ENCODE assay signal across 8 cellular contexts in the genomic region with DNA sequence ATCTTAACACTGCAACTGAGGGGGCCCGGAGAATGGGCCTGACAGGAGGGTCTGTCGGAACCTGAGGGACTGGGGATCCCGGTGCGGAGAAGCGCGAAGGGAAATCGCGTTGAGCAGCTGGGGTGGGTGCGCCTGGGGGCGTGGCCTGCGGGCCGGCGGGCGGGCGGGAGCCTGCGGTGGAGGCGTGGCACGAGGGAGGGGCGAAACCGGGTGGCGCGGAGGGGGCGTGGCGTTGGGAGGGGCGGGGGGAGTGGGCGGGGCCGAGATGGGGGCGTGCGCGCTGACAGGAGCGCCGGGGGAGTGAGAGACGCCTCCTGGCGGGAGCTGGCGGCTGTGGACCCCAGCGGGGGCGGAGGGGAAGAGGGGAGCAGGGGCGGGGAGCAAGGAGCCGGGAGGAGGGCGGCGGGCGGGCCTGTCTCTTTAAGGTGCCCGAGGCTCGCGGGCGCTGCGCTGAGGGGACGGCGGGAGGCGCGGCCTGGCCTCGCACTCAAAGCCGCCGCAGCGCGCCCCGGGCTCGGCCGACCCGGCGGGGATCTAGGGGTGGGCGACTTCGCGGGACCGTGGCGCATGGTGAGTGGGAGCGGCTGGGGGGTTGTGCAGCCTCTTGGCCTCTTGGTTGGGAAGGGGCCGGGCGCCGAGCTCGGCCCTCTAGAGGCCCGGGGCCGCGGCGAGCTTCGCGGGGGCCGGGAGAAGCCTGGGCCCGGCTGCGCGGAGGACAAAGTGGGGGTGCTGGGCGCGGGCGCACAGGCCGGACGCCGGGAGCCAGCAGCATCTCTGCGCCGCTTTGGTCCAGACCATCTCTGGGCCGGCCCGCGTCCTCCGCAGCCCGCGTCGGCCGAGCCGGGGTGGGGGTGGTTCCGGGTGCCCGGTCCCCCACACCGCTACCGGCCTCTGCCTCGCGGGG.
DNase-seq lines count a peak whose midpoint lies in the region; ATAC-seq and TF ChIP-seq lines count a peak whose summit lies in the region.

A gene (plus strand): TSS at position 423 of the 904 bp plus-strand sequence. CDS start 2,457 bp downstream, outside the sequence.

- H3K27ac ChIP-seq in HUES6 (ENCODE audit: low read depth, low read length) = peak within 1 kb of the TSS; percentile 73; the same call in 1 of the 2 replicates
- H3K27ac ChIP-seq in mucosa of rectum (ENCODE audit: low read depth in 2 of 2, low read length in 2 of 2) = peak within 1 kb of the TSS; percentile 77 to 80

- peak; percentile 79 for ATAC-seq in GM21423 (IDR thresholded peaks at IDR 0.05; ENCODE audit: unreplicated experiment)

- H3K27me3 ChIP-seq in HUES6 (ENCODE audit: control insufficient read depth, insufficient read depth, low read length) (peaks cover 10% of the 10 kb centered on the region; the same call in 1 of the 2 replicates), mucosa of rectum (ENCODE audit: control insufficient read depth in 2 of 2, insufficient read depth in 2 of 2, low read length in 2 of 2) (no peaks in the 10 kb centered on the region)

- H3K4me3 ChIP-seq in HUES6 (ENCODE audit: low read depth, low read length) (peak within 1 kb of the TSS; percentile 82), mucosa of rectum (ENCODE audit: low read length in 2 of 2) (peak within 1 kb of the TSS; percentile 79 to 89)

- peak; percentile 41 for TF ChIP-seq POLR2A in erythroblast (IDR thresholded peaks at IDR 0.05; ENCODE audit: low read length)

- peak within 1 kb of the TSS; percentile 80 for H3K9ac ChIP-seq in HUES6 (ENCODE audit: low read length)
- peak within 1 kb of the TSS; percentile 78 to 80 for H3K9ac ChIP-seq in mucosa of rectum (ENCODE audit: low read depth in 1 of 2, low read length in 2 of 2)

- peaks cover 20% of the 10 kb centered on the region for H3K36me3 ChIP-seq in HUES6 (ENCODE audit: control insufficient read depth, insufficient read depth, low read length)
- no peaks in the 10 kb centered on the region for H3K36me3 ChIP-seq in mucosa of rectum (ENCODE audit: control insufficient read depth in 2 of 2, insufficient read depth in 2 of 2, low read length in 2 of 2)

- H3K4me1 ChIP-seq in HUES6 (ENCODE audit: control insufficient read depth, insufficient read depth, low read length) = no peaks in the 10 kb centered on the region
- H3K4me1 ChIP-seq in mucosa of rectum (ENCODE audit: control insufficient read depth in 2 of 2, insufficient read depth in 2 of 2, low read length in 2 of 2) = peaks cover 2 to 7% of the 10 kb centered on the region in 2 donors

- peak; percentile 73 for DNase-seq in DMS 273 treated with DMSO at 0.1 percent for 48 hours (lab: John Stamatoyannopoulos, UW)
- DNase-seq in OCI-M1 (lab: John Stamatoyannopoulos, UW) = peak; percentile 95
- peak; percentile 85 for DNase-seq in activated T-cell treated with anti-CD3 and anti-CD28 coated beads for 48 hours (ENCODE audit: low read depth)
- peak; percentile 97 to 99 for DNase-seq in erythroblast (lab: John Stamatoyannopoulos, UW)
- peak; percentile 94 for DNase-seq in stimulated activated CD8-positive, alpha-beta memory T cell treated with anti-CD3 and anti-CD28 coated beads, Interleukin-4, amount 100 ng/mL, for 48 hours

- H3K9me3 ChIP-seq in HUES6 (ENCODE audit: control insufficient read depth, insufficient read depth, low read depth, low read length) (no peaks in the 10 kb centered on the region), mucosa of rectum (ENCODE audit: control insufficient read depth in 2 of 2, low read length in 2 of 2) (no peaks in the 10 kb centered on the region)

Comparison
In these comparisons a context has a peak if more than half of its experiments do, and no peak if none do; other contexts are left out.
1. Peak in every context shown above with its lines: DNase-seq, ATAC-seq, H3K4me3 ChIP-seq and H3K27ac ChIP-seq.